In genomic region chr10:69980672-69981071, GRCh38 we compare ENCODE assay signal across 1 cellular context.
TF ChIP-seq lines count a peak whose summit lies in the region.

No MANE protein-coding gene starts in this region.

TF ChIP-seq in K562, 482 proteins besides CTCF, POLR2A, EP300 and RAD21 (continued from another document):
- TF ChIP-seq ZNF280B (CRISPR knock-in tag; IDR thresholded peaks at IDR 0.05): peak; percentile 31; the same call in 1 of the 2 replicates
- peak; percentile 71 for TF ChIP-seq ZNF280A (IDR thresholded peaks at IDR 0.05; ENCODE audit: low read depth, partially characterized antibody)
- no peak for TF ChIP-seq POLR2H (tag; IDR thresholded peaks at IDR 0.05; ENCODE audit: low read depth)
- TF ChIP-seq ZEB2 (IDR thresholded peaks at IDR 0.05): peak; percentile 51; the same call in 1 of the 2 replicates
- TF ChIP-seq ZNF384 (IDR thresholded peaks at IDR 0.05; ENCODE audit: low read depth, low read length): peak; percentile 77
- TF ChIP-seq L3MBTL2 (IDR thresholded peaks at IDR 0.05): no peak
- no peak for TF ChIP-seq BDP1 (IDR thresholded peaks at IDR 0.05; ENCODE audit: insufficient read depth, insufficient read length)
- TF ChIP-seq NBN (IDR thresholded peaks at IDR 0.05; ENCODE audit: low read depth): 0 out of 2 replicates have a peak, but pooled peaks have one; percentile 38
